ENCODE assay signal across 14 cellular contexts in the genomic region with DNA sequence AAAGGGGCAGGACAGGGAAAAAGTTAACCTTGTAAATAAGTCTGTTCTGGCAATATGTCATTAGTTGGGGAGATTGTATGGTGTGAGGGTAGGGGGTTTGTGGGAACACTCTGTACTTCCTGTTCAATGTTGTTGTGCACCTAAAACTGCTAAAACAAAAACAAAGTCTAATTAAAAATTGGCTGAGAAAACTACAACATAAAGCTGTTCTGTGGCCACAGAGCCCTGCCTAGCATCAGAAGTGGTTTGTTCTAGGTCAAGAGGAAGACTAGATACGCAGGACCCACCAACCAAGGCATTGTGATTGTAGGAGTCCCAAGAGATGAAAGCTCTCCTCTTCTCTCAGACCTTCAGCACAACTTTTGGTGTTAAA.
A peak's percentile ranks its signal among the peaks of the same experiment; 100 is the strongest.
DNase-seq lines count a peak whose midpoint lies in the region; ATAC-seq and TF ChIP-seq lines count a peak whose summit lies in the region.
"Had no signal": no experiment of that assay in that cellular context is flagged by ENCODE, and none has a peak within 500 bp of the region (broad histone marks: within the 10 kb centered on the region; RNA-seq: fewer than 3 reads in every experiment).

No MANE protein-coding gene starts in this region.

- no peak for ATAC-seq in left colon
- ATAC-seq: Panc1 had no signal

- H3K4me1 Mint-ChIP-seq in activated CD4-positive, alpha-beta T cell treated with anti-CD3 and anti-CD28 coated beads, Interleukin-2, amount 10 ng/mL, durations not matched to agents 7 days and 5 days = peaks cover 27% of the 10 kb centered on the region
- peaks cover 41% of the 10 kb centered on the region for H3K4me1 Mint-ChIP-seq in T-helper 2 cell treated with Interferon-gamma antibody and Interleukin-4, amounts not matched to agents 5 μg/mL and 100 μg/mL, for 36 hours (ENCODE audit: low read depth)
- peaks cover 50% of the 10 kb centered on the region for H3K4me1 Mint-ChIP-seq in dendritic cell treated with granulocyte-macrophage colony-stimulating factor and Interleukin-4, amounts not matched to agents 40 ng/mL and 50 ng/mL, for 4 days (ENCODE audit: low read depth)
- no peaks in the 10 kb centered on the region for H3K4me1 Mint-ChIP-seq in progenitor cell of endocrine pancreas (ENCODE audit: low read depth)

- POLR2A ChIA-PET in activated CD4-positive, alpha-beta T cell treated with anti-CD3 and anti-CD28 coated beads, Interleukin-2, amount 10 ng/mL, durations not matched to agents 7 days and 5 days (lab: Charles Lee) = interaction anchor here (0.7 to 0.8 kb wide), 2 partner anchors 11 to 20 kb away, joined by 3 read pairs; no protein-coding TSS in a partner anchor

- peak overlapping the region; percentile 65 for H3K27ac Mint-ChIP-seq in activated CD4-positive, alpha-beta T cell treated with anti-CD3 and anti-CD28 coated beads, Interleukin-2, amount 10 ng/mL, durations not matched to agents 7 days and 5 days
- H3K27ac Mint-ChIP-seq in T-helper 2 cell treated with Interferon-gamma antibody and Interleukin-4, amounts not matched to agents 5 μg/mL and 100 μg/mL, for 36 hours = peak overlapping the region; percentile 85
- peak overlapping the region; percentile 93 for H3K27ac Mint-ChIP-seq in dendritic cell treated with granulocyte-macrophage colony-stimulating factor and Interleukin-4, amounts not matched to agents 40 ng/mL and 50 ng/mL, for 4 days
- peak overlapping the region; percentile 51 for H3K27ac Mint-ChIP-seq in progenitor cell of endocrine pancreas

- H3K27me3 Mint-ChIP-seq in activated CD4-positive, alpha-beta T cell treated with anti-CD3 and anti-CD28 coated beads, Interleukin-2, amount 10 ng/mL, durations not matched to agents 7 days and 5 days = no peaks in the 10 kb centered on the region
- H3K27me3 Mint-ChIP-seq in T-helper 2 cell treated with Interferon-gamma antibody and Interleukin-4, amounts not matched to agents 5 μg/mL and 100 μg/mL, for 36 hours (ENCODE audit: low read depth) = no peaks in the 10 kb centered on the region
- no peaks in the 10 kb centered on the region for H3K27me3 Mint-ChIP-seq in dendritic cell treated with granulocyte-macrophage colony-stimulating factor and Interleukin-4, amounts not matched to agents 40 ng/mL and 50 ng/mL, for 4 days
- peaks cover 3% of the 10 kb centered on the region for H3K27me3 Mint-ChIP-seq in progenitor cell of endocrine pancreas

- CTCF ChIA-PET in activated CD4-positive, alpha-beta T cell treated with anti-CD3 and anti-CD28 coated beads, Interleukin-2, amount 10 ng/mL, durations not matched to agents 7 days and 5 days (lab: Charles Lee) = interaction anchor here (0.6 to 1.1 kb wide), 4 partner anchors 13 to 1790 kb away, joined by 3 to 4 read pairs (median 3); no protein-coding TSS in a partner anchor

- peaks cover 24% of the 10 kb centered on the region for H3K36me3 Mint-ChIP-seq in activated CD4-positive, alpha-beta T cell treated with anti-CD3 and anti-CD28 coated beads, Interleukin-2, amount 10 ng/mL, durations not matched to agents 7 days and 5 days (ENCODE audit: low read depth)
- peaks cover 19% of the 10 kb centered on the region for H3K36me3 Mint-ChIP-seq in T-helper 2 cell treated with Interferon-gamma antibody and Interleukin-4, amounts not matched to agents 5 μg/mL and 100 μg/mL, for 36 hours (ENCODE audit: low read depth)
- no peaks in the 10 kb centered on the region for H3K36me3 Mint-ChIP-seq in dendritic cell treated with granulocyte-macrophage colony-stimulating factor and Interleukin-4, amounts not matched to agents 40 ng/mL and 50 ng/mL, for 4 days (ENCODE audit: low read depth)
- H3K36me3 Mint-ChIP-seq in progenitor cell of endocrine pancreas (ENCODE audit: insufficient read depth) = no peaks in the 10 kb centered on the region

- H3K4me3 Mint-ChIP-seq in activated CD4-positive, alpha-beta T cell treated with anti-CD3 and anti-CD28 coated beads, Interleukin-2, amount 10 ng/mL, durations not matched to agents 7 days and 5 days = no peak overlapping the region
- H3K4me3 Mint-ChIP-seq in T-helper 2 cell treated with Interferon-gamma antibody and Interleukin-4, amounts not matched to agents 5 μg/mL and 100 μg/mL, for 36 hours = peak overlapping the region; percentile 56
- H3K4me3 Mint-ChIP-seq in dendritic cell treated with granulocyte-macrophage colony-stimulating factor and Interleukin-4, amounts not matched to agents 40 ng/mL and 50 ng/mL, for 4 days = peak overlapping the region; percentile 68
- H3K4me3 Mint-ChIP-seq in progenitor cell of endocrine pancreas (ENCODE audit: low read depth) = no peak overlapping the region

- no peak for TF ChIP-seq CTCF in progenitor cell of endocrine pancreas (IDR thresholded peaks at IDR 0.05; ENCODE audit: unreplicated experiment)

- intact Hi-C loops in dendritic cell treated with granulocyte-macrophage colony-stimulating factor and Interleukin-4, amounts not matched to agents 40 ng/mL and 50 ng/mL, for 4 days (cut with micrococcal nuclease) = no loop called here
- intact Hi-C loops in left colon (cut with DNase I, micrococcal nuclease) = no loop called here

- peaks cover 10% of the 10 kb centered on the region for H3K9me3 Mint-ChIP-seq in activated CD4-positive, alpha-beta T cell treated with anti-CD3 and anti-CD28 coated beads, Interleukin-2, amount 10 ng/mL, durations not matched to agents 7 days and 5 days
- H3K9me3 Mint-ChIP-seq in T-helper 2 cell treated with Interferon-gamma antibody and Interleukin-4, amounts not matched to agents 5 μg/mL and 100 μg/mL, for 36 hours = no peaks in the 10 kb centered on the region
- no peaks in the 10 kb centered on the region for H3K9me3 Mint-ChIP-seq in dendritic cell treated with granulocyte-macrophage colony-stimulating factor and Interleukin-4, amounts not matched to agents 40 ng/mL and 50 ng/mL, for 4 days
- no peaks in the 10 kb centered on the region for H3K9me3 Mint-ChIP-seq in progenitor cell of endocrine pancreas (ENCODE audit: low read depth)

- DNase-seq in activated CD4-positive, alpha-beta T cell treated with anti-CD3 and anti-CD28 coated beads, Interleukin-2, amount 10 ng/mL, durations not matched to agents 7 days and 5 days = no peak
- DNase-seq in activated CD4-positive, alpha-beta T cell treated with anti-CD3 and anti-CD28 coated beads, Interleukin-2, amount 50 U/mL, for 48 hours = no peak
- DNase-seq in T-helper 2 cell treated with Interferon-gamma antibody and Interleukin-4, amounts not matched to agents 5 μg/mL and 100 μg/mL, for 36 hours (ENCODE audit: low spot score) = no peak
- DNase-seq in progenitor cell of endocrine pancreas (ENCODE audit: low spot score, unreplicated experiment) (no peak), left colon (no peak), dedifferentiated amniotic fluid mesenchymal stem cell (ENCODE audit: extremely low spot score) (no peak)
- no peak for DNase-seq in stimulated activated CD4-positive, alpha-beta T cell treated with anti-CD3 and anti-CD28 coated beads, Interleukin-15, amount 100 ng/mL, for 24 hours
- DNase-seq: caudate nucleus; left cardiac atrium; NCI-H526 treated with DMSO at 0.1 percent for 48 hours; ovary; stimulated activated naive CD4-positive, alpha-beta T cell had no signal

Comparison
In these comparisons a context has a peak if more than half of its experiments do, and no peak if none do; other contexts are left out.
1. H3K4me3 Mint-ChIP-seq: peak in T-helper 2 cell treated with Interferon-gamma antibody and Interleukin-4, amounts not matched to agents 5 μg/mL and 100 μg/mL, for 36 hours (single experiment) and dendritic cell treated with granulocyte-macrophage colony-stimulating factor and Interleukin-4, amounts not matched to agents 40 ng/mL and 50 ng/mL, for 4 days (single experiment); none in activated CD4-positive, alpha-beta T cell treated with anti-CD3 and anti-CD28 coated beads, Interleukin-2, amount 10 ng/mL, durations not matched to agents 7 days and 5 days (single experiment) and progenitor cell of endocrine pancreas (single experiment).
2. Peak in every context shown above with its lines, with median percentiles within 50 percentile points of each other: H3K27ac Mint-ChIP-seq.